Comparison of ENCODE assay signal across 8 cellular contexts in genomic region chr16:58299757-58300349, GRCh38. TPM values are rescaled to one million over a fixed set of nuclear protein-coding genes. Genes with fewer than 3 reads are reported as not detected.
DNase-seq lines count a peak whose midpoint lies in the region; ATAC-seq and TF ChIP-seq lines count a peak whose summit lies in the region.

No MANE protein-coding gene starts in this region.

- no peaks in the 10 kb centered on the region for H3K36me3 Mint-ChIP-seq in GM23338 (ENCODE audit: low read depth)

- H3K4me1 ChIP-seq in GM23338 (ENCODE audit: insufficient read depth) (no peaks in the 10 kb centered on the region), suprapubic skin (no peaks in the 10 kb centered on the region)

- no peak overlapping the region for H3K4me2 ChIP-seq in GM23338

- TF ChIP-seq CTCF in AG10803 (conservative IDR thresholded peaks at IDR 0.05; ENCODE audit: low read length) (peak; percentile 57), GM23338 (conservative IDR thresholded peaks at IDR 0.05; ENCODE audit: low read depth in 2 of 2) (peak; percentile 95 to 99), suprapubic skin (IDR thresholded peaks at IDR 0.05) (no peak)

- in situ Hi-C loops in SK-MEL-5 (cut with HindIII; ENCODE audit: low pct_unique_long_range_greater_than_20kb, low sequenced_read_pairs), result no loop called here

- H3K36me3 ChIP-seq in GM23338 (ENCODE audit: insufficient read depth) (no peaks in the 10 kb centered on the region), suprapubic skin (no peaks in the 10 kb centered on the region)

- DNase-seq in AG10803 (ENCODE audit: low read depth) (peak; percentile 8), GM23338 (ENCODE audit: low spot score) (peak; percentile 80), SK-MEL-5 (ENCODE audit: low read depth, low spot score) (peak; percentile 60), germinal center (ENCODE audit: low spot score) (peak; percentile 33), NCI-H128 (lab: John Stamatoyannopoulos, UW; ENCODE audit: unreplicated experiment) (no peak), suprapubic skin (ENCODE audit: low spot score in 2 of 2) (no peak), KG1 (lab: John Stamatoyannopoulos, UW) (no peak)

- H3K27ac ChIP-seq in GM23338 (ENCODE audit: low read depth) (no peak overlapping the region), suprapubic skin (no peak overlapping the region)

- peaks cover 5% of the 10 kb centered on the region for H3K27me3 Mint-ChIP-seq in GM23338 (ENCODE audit: insufficient read depth, low read depth, poor library complexity)

- H3K4me3 Mint-ChIP-seq in GM23338, result no peak overlapping the region

- ATAC-seq in GM23338 (peak; percentile 93), HG02884 (IDR thresholded peaks at IDR 0.05; ENCODE audit: unreplicated experiment) (no peak)

- no peaks in the 10 kb centered on the region for H4K20me1 ChIP-seq in GM23338 (replicated peaks; ENCODE audit: insufficient read depth)

- no peaks in the 10 kb centered on the region for H3K79me2 ChIP-seq in GM23338 (replicated peaks; ENCODE audit: insufficient read depth)

- no peaks in the 10 kb centered on the region for H3K9me2 ChIP-seq in GM23338 (ENCODE audit: insufficient read depth)

- TF ChIP-seq EP300 in suprapubic skin (IDR thresholded peaks at IDR 0.05), result no peak

- H3K9me3 Mint-ChIP-seq in GM23338, result peaks cover 2% of the 10 kb centered on the region; the same call in 2 of the 3 replicates

- H3F3A ChIP-seq in GM23338 (replicated peaks; ENCODE audit: low read depth), result no peaks in the 10 kb centered on the region

- H3K4me1 Mint-ChIP-seq in GM23338, result no peaks in the 10 kb centered on the region

- no peak overlapping the region for H3K27ac Mint-ChIP-seq in GM23338

- H3K4me3 ChIP-seq in AG10803 (ENCODE audit: low read length) (no peak overlapping the region), GM23338 (no peak overlapping the region), suprapubic skin (no peak overlapping the region)

- no peaks in the 10 kb centered on the region for H3K9me3 ChIP-seq in suprapubic skin

- 53% methylated on average over 3 of the region's 3 CpGs for WGBS in suprapubic skin

- no peak overlapping the region for H2AFZ ChIP-seq in GM23338

- H3K27me3 ChIP-seq in GM23338 (ENCODE audit: insufficient read depth), result no peaks in the 10 kb centered on the region
- H3K27me3 ChIP-seq in suprapubic skin, result no peaks in the 10 kb centered on the region

- no peak for TF ChIP-seq POLR2A in suprapubic skin (IDR thresholded peaks at IDR 0.05)

TF ChIP-seq in GM23338, 12 proteins besides CTCF, POLR2A, EP300 and RAD21:
- no peak for TF ChIP-seq CREB1 (CRISPR knock-in tag; IDR thresholded peaks at IDR 0.05; ENCODE audit: low read depth)
- no peak for TF ChIP-seq EZH2phosphoT487 (IDR thresholded peaks at IDR 0.05; ENCODE audit: unreplicated experiment)
- TF ChIP-seq NANOG (IDR thresholded peaks at IDR 0.05; ENCODE audit: borderline replicate concordance), result no peak
- no peak for TF ChIP-seq POLR2AphosphoS5 (IDR thresholded peaks at IDR 0.05; ENCODE audit: low read depth)
- TF ChIP-seq, protein P1, sequence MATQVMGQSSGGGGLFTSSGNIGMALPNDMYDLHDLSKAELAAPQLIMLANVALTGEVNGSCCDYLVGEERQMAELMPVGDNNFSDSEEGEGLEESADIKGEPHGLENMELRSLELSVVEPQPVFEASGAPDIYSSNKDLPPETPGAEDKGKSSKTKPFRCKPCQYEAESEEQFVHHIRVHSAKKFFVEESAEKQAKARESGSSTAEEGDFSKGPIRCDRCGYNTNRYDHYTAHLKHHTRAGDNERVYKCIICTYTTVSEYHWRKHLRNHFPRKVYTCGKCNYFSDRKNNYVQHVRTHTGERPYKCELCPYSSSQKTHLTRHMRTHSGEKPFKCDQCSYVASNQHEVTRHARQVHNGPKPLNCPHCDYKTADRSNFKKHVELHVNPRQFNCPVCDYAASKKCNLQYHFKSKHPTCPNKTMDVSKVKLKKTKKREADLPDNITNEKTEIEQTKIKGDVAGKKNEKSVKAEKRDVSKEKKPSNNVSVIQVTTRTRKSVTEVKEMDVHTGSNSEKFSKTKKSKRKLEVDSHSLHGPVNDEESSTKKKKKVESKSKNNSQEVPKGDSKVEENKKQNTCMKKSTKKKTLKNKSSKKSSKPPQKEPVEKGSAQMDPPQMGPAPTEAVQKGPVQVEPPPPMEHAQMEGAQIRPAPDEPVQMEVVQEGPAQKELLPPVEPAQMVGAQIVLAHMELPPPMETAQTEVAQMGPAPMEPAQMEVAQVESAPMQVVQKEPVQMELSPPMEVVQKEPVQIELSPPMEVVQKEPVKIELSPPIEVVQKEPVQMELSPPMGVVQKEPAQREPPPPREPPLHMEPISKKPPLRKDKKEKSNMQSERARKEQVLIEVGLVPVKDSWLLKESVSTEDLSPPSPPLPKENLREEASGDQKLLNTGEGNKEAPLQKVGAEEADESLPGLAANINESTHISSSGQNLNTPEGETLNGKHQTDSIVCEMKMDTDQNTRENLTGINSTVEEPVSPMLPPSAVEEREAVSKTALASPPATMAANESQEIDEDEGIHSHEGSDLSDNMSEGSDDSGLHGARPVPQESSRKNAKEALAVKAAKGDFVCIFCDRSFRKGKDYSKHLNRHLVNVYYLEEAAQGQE (IDR thresholded peaks at IDR 0.05; ENCODE audit: unreplicated experiment), result no peak
- no peak for TF ChIP-seq ZNF331 (CRISPR knock-in tag; IDR thresholded peaks at IDR 0.05; ENCODE audit: low read depth)

RNA-seq across cellular contexts. Expression of gene PRSS54, which starts 5.0 kb away (rescaled TPM):
- not detected in 2 replicates for total RNA-seq in GM23338 (2014; rRNA removed; shearing (Covaris generic))
- not detected in 2 replicates for polyA plus RNA-seq in GM23338 (2016; fragmentation: Nextera tagmentation; extraction: Ambion mirVana)
- not detected in 2 replicates for total RNA-seq in SK-MEL-5 (2014; rRNA removed; shearing (Covaris generic))
- not detected in 2 replicates for polyA plus RNA-seq in SK-MEL-5 (2015; cell fraction: cytosol; rRNA removed)
- not detected in 2 replicates for polyA plus RNA-seq in SK-MEL-5 (2015; cell fraction: nucleus; rRNA removed)
- total RNA-seq in suprapubic skin, result not detected

Comparison
In these comparisons a context has a peak if more than half of its experiments do, and no peak if none do; other contexts are left out.
1. DNase-seq: peak in AG10803 (single experiment), GM23338 (single experiment), SK-MEL-5 (single experiment) and germinal center (single experiment); none in NCI-H128 (single experiment), suprapubic skin (0 of 2) and KG1 (single experiment).
2. CTCF ChIP-seq: peak in AG10803 (single experiment) and GM23338 (2 of 2); none in suprapubic skin (0 of 2).